Comparison of ENCODE assay signal across 12 cellular contexts in genomic region chr17:50459081-50459676, GRCh38. TPM values are rescaled to one million over a fixed set of nuclear protein-coding genes. Genes with fewer than 3 reads are reported as not detected.
DNase-seq lines count a peak whose midpoint lies in the region; ATAC-seq and TF ChIP-seq lines count a peak whose summit lies in the region.
"Had no signal": no experiment of that assay in that cellular context is flagged by ENCODE, and none has a peak within 500 bp of the region (broad histone marks: within the 10 kb centered on the region; RNA-seq: fewer than 3 reads in every experiment).

No MANE protein-coding gene starts in this region.

- DNase-seq in H4 (ENCODE audit: low spot score) (peak; percentile 35), NCI-H345 (lab: John Stamatoyannopoulos, UW) (peak; percentile 87), fibroblast of mammary gland (ENCODE audit: low read depth) (peak; percentile 43), endodermal cell (no peak), AG20443 (ENCODE audit: low spot score) (no peak)
- no peak for DNase-seq in naive thymus-derived CD8-positive, alpha-beta T cell
- DNase-seq: activated CD8-positive, alpha-beta T cell treated with anti-CD3 and anti-CD28 coated beads for 36 hours; activated naive CD4-positive, alpha-beta T cell treated with anti-CD3 and anti-CD28 coated beads, Interleukin-2, amount 50 U/mL, for 16 hours; left ventricle myocardium superior; stimulated activated CD4-positive, alpha-beta T cell treated with anti-CD3 and anti-CD28 coated beads, Interleukin-4, amount 100 ng/mL, for 24 hours; T-helper 17 cell had no signal

- H3K4me3 ChIP-seq in fibroblast of mammary gland (ENCODE audit: control insufficient read depth, low read depth, low read length) = no peak overlapping the region
- H3K4me3 ChIP-seq in endodermal cell (ENCODE audit: low read length) = no peak overlapping the region

- H3K27ac Mint-ChIP-seq in stimulated activated memory B cell treated with anti-CD40 and anti-IgM and Interleukin-4, amounts not matched to agents 10 μg/mL and 1 μg/mL and 100 μg/mL, for 72 hours = peak overlapping the region; percentile 47
- no peak overlapping the region for H3K27ac Mint-ChIP-seq in naive thymus-derived CD8-positive, alpha-beta T cell
- no peak overlapping the region for H3K27ac Mint-ChIP-seq in endodermal cell
- H3K27ac Mint-ChIP-seq: activated CD8-positive, alpha-beta T cell treated with anti-CD3 and anti-CD28 coated beads for 36 hours; T-helper 17 cell had no signal

- H3K27ac ChIP-seq in endodermal cell (ENCODE audit: low read depth, low read length) = no peak overlapping the region

- H3K9me3 Mint-ChIP-seq in stimulated activated memory B cell treated with anti-CD40 and anti-IgM and Interleukin-4, amounts not matched to agents 10 μg/mL and 1 μg/mL and 100 μg/mL, for 72 hours = no peaks in the 10 kb centered on the region
- H3K9me3 Mint-ChIP-seq in naive thymus-derived CD8-positive, alpha-beta T cell = no peaks in the 10 kb centered on the region
- no peaks in the 10 kb centered on the region for H3K9me3 Mint-ChIP-seq in endodermal cell
- H3K9me3 Mint-ChIP-seq: activated CD8-positive, alpha-beta T cell treated with anti-CD3 and anti-CD28 coated beads for 36 hours had no signal

- no peaks in the 10 kb centered on the region for H3K27me3 ChIP-seq in endodermal cell (ENCODE audit: control insufficient read depth, insufficient read depth, low read length, poor library complexity, severe bottlenecking)

- H3K4me1 Mint-ChIP-seq in stimulated activated memory B cell treated with anti-CD40 and anti-IgM and Interleukin-4, amounts not matched to agents 10 μg/mL and 1 μg/mL and 100 μg/mL, for 72 hours = peaks cover 21% of the 10 kb centered on the region
- H3K4me1 Mint-ChIP-seq in naive thymus-derived CD8-positive, alpha-beta T cell = peaks cover 0 to 2% (median 0%) of the 10 kb centered on the region in 4 donors
- peaks cover 8% of the 10 kb centered on the region for H3K4me1 Mint-ChIP-seq in endodermal cell
- H3K4me1 Mint-ChIP-seq: T-helper 17 cell had no signal

- ATAC-seq in stimulated activated memory B cell treated with anti-CD40 and anti-IgM and Interleukin-4, amounts not matched to agents 10 μg/mL and 1 μg/mL and 100 μg/mL, for 72 hours = no peak
- ATAC-seq in naive thymus-derived CD8-positive, alpha-beta T cell = no peak
- ATAC-seq: activated CD8-positive, alpha-beta T cell treated with anti-CD3 and anti-CD28 coated beads for 36 hours; left ventricle myocardium superior; T-helper 17 cell had no signal

- H3K9me3 ChIP-seq in endodermal cell (ENCODE audit: control insufficient read depth, low read length) = no peaks in the 10 kb centered on the region

- no peaks in the 10 kb centered on the region for H3K36me3 ChIP-seq in endodermal cell (ENCODE audit: control insufficient read depth, insufficient read depth, low read length)

- H3K4me3 Mint-ChIP-seq in stimulated activated memory B cell treated with anti-CD40 and anti-IgM and Interleukin-4, amounts not matched to agents 10 μg/mL and 1 μg/mL and 100 μg/mL, for 72 hours = no peak overlapping the region
- H3K4me3 Mint-ChIP-seq in naive thymus-derived CD8-positive, alpha-beta T cell = no peak overlapping the region
- H3K4me3 Mint-ChIP-seq in endodermal cell = no peak overlapping the region
- H3K4me3 Mint-ChIP-seq: activated CD8-positive, alpha-beta T cell treated with anti-CD3 and anti-CD28 coated beads for 36 hours; T-helper 17 cell had no signal

- no peaks in the 10 kb centered on the region for H3K27me3 Mint-ChIP-seq in stimulated activated memory B cell treated with anti-CD40 and anti-IgM and Interleukin-4, amounts not matched to agents 10 μg/mL and 1 μg/mL and 100 μg/mL, for 72 hours
- no peaks in the 10 kb centered on the region for H3K27me3 Mint-ChIP-seq in naive thymus-derived CD8-positive, alpha-beta T cell
- no peaks in the 10 kb centered on the region for H3K27me3 Mint-ChIP-seq in endodermal cell (ENCODE audit: insufficient read depth)
- H3K27me3 Mint-ChIP-seq: activated CD8-positive, alpha-beta T cell treated with anti-CD3 and anti-CD28 coated beads for 36 hours; T-helper 17 cell had no signal

- peaks cover 12% of the 10 kb centered on the region for H3K36me3 Mint-ChIP-seq in stimulated activated memory B cell treated with anti-CD40 and anti-IgM and Interleukin-4, amounts not matched to agents 10 μg/mL and 1 μg/mL and 100 μg/mL, for 72 hours
- no peaks in the 10 kb centered on the region for H3K36me3 Mint-ChIP-seq in naive thymus-derived CD8-positive, alpha-beta T cell
- peaks cover 17% of the 10 kb centered on the region for H3K36me3 Mint-ChIP-seq in endodermal cell (ENCODE audit: low read depth)

- POLR2A ChIA-PET in naive thymus-derived CD8-positive, alpha-beta T cell (lab: Charles Lee) = no interaction called here

- H3K9ac ChIP-seq in endodermal cell (ENCODE audit: extremely low read depth, low read length, poor library complexity, severe bottlenecking) = no peak overlapping the region

- WGBS in endodermal cell (ENCODE audit: insufficient coverage in 1 of 2, insufficient read length in 1 of 2), 2 experiments = 84 to 86% methylated on average over 10 to 11 of the region's 11 CpGs

- no peak for TF ChIP-seq CTCF in fibroblast of mammary gland (conservative IDR thresholded peaks at IDR 0.05; ENCODE audit: control insufficient read depth, insufficient read depth, low read depth, low read length)
- no peak for TF ChIP-seq CTCF in endodermal cell (conservative IDR thresholded peaks at IDR 0.05)

- H3K4me1 ChIP-seq in endodermal cell (ENCODE audit: control insufficient read depth, insufficient read depth, low read length) = no peaks in the 10 kb centered on the region

RNA-seq across cellular contexts. Expression of gene CHAD, which starts 9.5 kb away (rescaled TPM):
- total RNA-seq in H4 (2014; rRNA removed; shearing (Covaris generic)) = not detected in 2 replicates
- total RNA-seq in naive thymus-derived CD8-positive, alpha-beta T cell = not detected
- polyA plus RNA-seq in naive thymus-derived CD8-positive, alpha-beta T cell = not detected
- under 1 TPM in 1 of 2 donors, not detected in 1; 0.15 TPM for total RNA-seq in endodermal cell
- polyA plus RNA-seq in endodermal cell (2013, experiment 1 of 2) = not detected
- 0.17 TPM for polyA plus RNA-seq in endodermal cell (2013, experiment 2 of 2)
- total RNA-seq: activated CD8-positive, alpha-beta T cell treated with anti-CD3 and anti-CD28 coated beads for 36 hours; T-helper 17 cell had no signal

RNA-seq across cellular contexts. Expression of gene RSAD1, which starts 19.5 kb away (rescaled TPM):
- total RNA-seq in H4 (2014; rRNA removed; shearing (Covaris generic)) = 18.7 and 19.3 TPM in 2 replicates
- 10 to 100 TPM; 88.2 to 90.6 TPM for total RNA-seq in naive thymus-derived CD8-positive, alpha-beta T cell
- polyA plus RNA-seq in naive thymus-derived CD8-positive, alpha-beta T cell = 10 to 100 TPM; 61.3 to 78.8 (median 64.2) TPM
- 10 to 100 TPM; 26.6 to 35.8 TPM for total RNA-seq in endodermal cell
- polyA plus RNA-seq in endodermal cell (2013, experiment 1 of 2) = 32.2 TPM
- polyA plus RNA-seq in endodermal cell (2013, experiment 2 of 2) = 25.3 TPM

RNA-seq across cellular contexts. Expression of gene ACSF2, which starts 33.2 kb away (rescaled TPM):
- total RNA-seq in H4 (2014; rRNA removed; shearing (Covaris generic)) = 26.5 and 47.2 TPM in 2 replicates
- 10 to 100 TPM; 22.4 to 25.9 TPM for total RNA-seq in naive thymus-derived CD8-positive, alpha-beta T cell
- 1 to 10 TPM; 1.2 to 2.3 (median 2.1) TPM for polyA plus RNA-seq in naive thymus-derived CD8-positive, alpha-beta T cell
- 10 to 100 TPM; 61.7 to 76.5 TPM for total RNA-seq in endodermal cell
- polyA plus RNA-seq in endodermal cell (2013, experiment 1 of 2) = 35.1 TPM
- polyA plus RNA-seq in endodermal cell (2013, experiment 2 of 2) = 33.2 TPM

RNA-seq across cellular contexts. Expression of gene MYCBPAP, which starts 49.1 kb away (rescaled TPM):
- total RNA-seq in H4 (2014; rRNA removed; shearing (Covaris generic)) = not detected in 2 replicates
- 1 to 10 TPM; 1.3 to 2.6 TPM for total RNA-seq in naive thymus-derived CD8-positive, alpha-beta T cell
- polyA plus RNA-seq in naive thymus-derived CD8-positive, alpha-beta T cell = 1 to 10 TPM in 1 of 3 donors, under 1 TPM in 1, not detected in 1; 0.80 to 1.3 TPM
- 1 to 10 TPM; 3.5 to 7.1 TPM for total RNA-seq in endodermal cell
- 2.6 TPM for polyA plus RNA-seq in endodermal cell (2013, experiment 1 of 2)
- polyA plus RNA-seq in endodermal cell (2013, experiment 2 of 2) = 1.6 TPM

Comparison
In these comparisons a context has a peak if more than half of its experiments do, and no peak if none do; other contexts are left out.
1. DNase-seq: peak in H4 (single experiment), NCI-H345 (single experiment) and fibroblast of mammary gland (single experiment); none in naive thymus-derived CD8-positive, alpha-beta T cell (0 of 10), endodermal cell (single experiment) and AG20443 (single experiment).